In genomic region chrX:50691820-50692219, GRCh38 we compare ENCODE assay signal across 8 cellular contexts.
DNase-seq lines count a peak whose midpoint lies in the region; ATAC-seq, FAIRE-seq and TF ChIP-seq lines count a peak whose summit lies in the region.

No MANE protein-coding gene starts in this region.

- no peak overlapping the region for H3K27ac Mint-ChIP-seq in CD14-positive monocyte
- no peak overlapping the region for H3K27ac Mint-ChIP-seq in activated CD8-positive, alpha-beta T cell treated with anti-CD3 and anti-CD28 coated beads, Interleukin-2, amount 10 ng/mL, durations not matched to agents 7 days and 5 days

- H3K9me3 ChIP-seq in right cardiac atrium (ENCODE audit: control insufficient read depth, low read length) (no peaks in the 10 kb centered on the region), spleen (no peaks in the 10 kb centered on the region)

- peaks cover 0 to 7% (median 0%) of the 10 kb centered on the region in 3 donors for H3K27me3 Mint-ChIP-seq in CD14-positive monocyte (ENCODE audit: low read depth in 3 of 3)
- peaks cover 7% of the 10 kb centered on the region for H3K27me3 Mint-ChIP-seq in activated CD8-positive, alpha-beta T cell treated with anti-CD3 and anti-CD28 coated beads, Interleukin-2, amount 10 ng/mL, durations not matched to agents 7 days and 5 days (ENCODE audit: low read depth)

- H3K9me3 Mint-ChIP-seq in CD14-positive monocyte, result no peaks in the 10 kb centered on the region
- H3K9me3 Mint-ChIP-seq in activated CD8-positive, alpha-beta T cell treated with anti-CD3 and anti-CD28 coated beads, Interleukin-2, amount 10 ng/mL, durations not matched to agents 7 days and 5 days (ENCODE audit: insufficient read depth), result no peaks in the 10 kb centered on the region

- intact Hi-C loops in CD14-positive monocyte (cut with micrococcal nuclease) (no loop called here), right cardiac atrium (cut with DNase I) (loop anchor here (5.0 to 10.0 kb wide), 3 partner anchors 290 to 295 kb away; no protein-coding TSS in a partner anchor), spleen (cut with DNase I; ENCODE audit: low total_unique reads) (loop anchor here (10.0 kb wide), 1 partner anchor 293 kb away; no protein-coding TSS in a partner anchor)

- FAIRE-seq in GM12891 (lab: Jason Lieb, UNC), result peak; percentile 89

- no peaks in the 10 kb centered on the region for H3K4me1 Mint-ChIP-seq in CD14-positive monocyte
- H3K4me1 Mint-ChIP-seq in activated CD8-positive, alpha-beta T cell treated with anti-CD3 and anti-CD28 coated beads, Interleukin-2, amount 10 ng/mL, durations not matched to agents 7 days and 5 days (ENCODE audit: low read depth), result no peaks in the 10 kb centered on the region

- H3K36me3 ChIP-seq in spleen, result no peaks in the 10 kb centered on the region

- WGBS in right cardiac atrium, result 27% methylated on average over 5 of the region's 5 CpGs
- 21 to 37% (median 31%) methylated on average over 5 of the region's 5 CpGs for WGBS in spleen, 5 donors

- no peak overlapping the region for H3K27ac ChIP-seq in right cardiac atrium (ENCODE audit: low read length)
- H3K27ac ChIP-seq in spleen, result no peak overlapping the region

- POLR2A ChIA-PET in activated CD8-positive, alpha-beta T cell treated with anti-CD3 and anti-CD28 coated beads, Interleukin-2, amount 10 ng/mL, durations not matched to agents 7 days and 5 days (lab: Charles Lee), result no interaction called here

- H3K4me3 ChIP-seq in right cardiac atrium (ENCODE audit: low read length), result no peak overlapping the region
- H3K4me3 ChIP-seq in spleen, result no peak overlapping the region

- peak; percentile 84 for ATAC-seq in HG02678 (IDR thresholded peaks at IDR 0.05; ENCODE audit: unreplicated experiment)
- ATAC-seq in activated CD8-positive, alpha-beta T cell treated with anti-CD3 and anti-CD28 coated beads, Interleukin-2, amount 10 ng/mL, durations not matched to agents 7 days and 5 days, result peak; percentile 58
- peak; percentile 43 to 78 for ATAC-seq in right cardiac atrium

- CTCF ChIA-PET in activated CD8-positive, alpha-beta T cell treated with anti-CD3 and anti-CD28 coated beads, Interleukin-2, amount 10 ng/mL, durations not matched to agents 7 days and 5 days (lab: Charles Lee), result interaction anchor here (0.8 to 1.2 kb wide), 6 partner anchors 9 to 251 kb away, joined by 3 to 5 read pairs (median 4); no protein-coding TSS in a partner anchor

- no peaks in the 10 kb centered on the region for H3K36me3 Mint-ChIP-seq in CD14-positive monocyte
- no peaks in the 10 kb centered on the region for H3K36me3 Mint-ChIP-seq in activated CD8-positive, alpha-beta T cell treated with anti-CD3 and anti-CD28 coated beads, Interleukin-2, amount 10 ng/mL, durations not matched to agents 7 days and 5 days (ENCODE audit: low read depth)

- DNase-seq in CD14-positive monocyte (ENCODE audit: low spot score) (no peak), GM12891 (ENCODE audit: insufficient read length, low spot score) (peak; percentile 3), NCI-H1694 (lab: John Stamatoyannopoulos, UW) (peak; percentile 2), right cardiac atrium (no peak), spleen (no peak), mesenteric fat pad (ENCODE audit: low spot score) (no peak)
- peak; percentile 21 for DNase-seq in activated CD8-positive, alpha-beta T cell treated with anti-CD3 and anti-CD28 coated beads, Interleukin-2, amount 10 ng/mL, durations not matched to agents 7 days and 5 days

- TF ChIP-seq CTCF in CD14-positive monocyte (IDR thresholded peaks at IDR 0.05) (peak; percentile 69), spleen (IDR thresholded peaks at IDR 0.05 in 8 of 11, conservative IDR thresholded peaks at IDR 0.05 in 3 of 11) (peak in 10 of 11 experiments; percentile 21 to 67 (median 56))

- TF ChIP-seq POLR2A in GM12891 (IDR thresholded peaks at IDR 0.05; ENCODE audit: low read depth, low read length) (no peak), spleen (IDR thresholded peaks at IDR 0.05) (no peak)

- H3K27me3 ChIP-seq in right cardiac atrium (ENCODE audit: control insufficient read depth, insufficient read depth), result no peaks in the 10 kb centered on the region
- H3K27me3 ChIP-seq in spleen (replicated peaks in 1 of 7), result peaks cover 0 to 10% (median 0%) of the 10 kb centered on the region in 7 donors

- H3K4me1 ChIP-seq in right cardiac atrium (ENCODE audit: control insufficient read depth, insufficient read depth, low read length) (no peaks in the 10 kb centered on the region), spleen (no peaks in the 10 kb centered on the region)

- H3K4me3 Mint-ChIP-seq in CD14-positive monocyte, result no peak overlapping the region
- no peak overlapping the region for H3K4me3 Mint-ChIP-seq in activated CD8-positive, alpha-beta T cell treated with anti-CD3 and anti-CD28 coated beads, Interleukin-2, amount 10 ng/mL, durations not matched to agents 7 days and 5 days

TF ChIP-seq in GM12891, 5 proteins besides CTCF, POLR2A, EP300 and RAD21:
- no peak for TF ChIP-seq POLR2AphosphoS5 (IDR thresholded peaks at IDR 0.05; ENCODE audit: low read depth, low read length)
- TF ChIP-seq PAX5 (IDR thresholded peaks at IDR 0.05; ENCODE audit: insufficient read depth, low read length, severe bottlenecking), result no peak
- no peak for TF ChIP-seq SPI1 (IDR thresholded peaks at IDR 0.05; ENCODE audit: low read depth, low read length)
- TF ChIP-seq TAF1 (IDR thresholded peaks at IDR 0.05; ENCODE audit: low read depth, low read length), result no peak
- no peak for TF ChIP-seq POU2F2 (IDR thresholded peaks at IDR 0.05; ENCODE audit: low read depth, low read length)

Comparison
In these comparisons a context has a peak if more than half of its experiments do, and no peak if none do; other contexts are left out.
1. DNase-seq: peak in GM12891 (single experiment), NCI-H1694 (single experiment) and activated CD8-positive, alpha-beta T cell treated with anti-CD3 and anti-CD28 coated beads, Interleukin-2, amount 10 ng/mL, durations not matched to agents 7 days and 5 days (single experiment); none in CD14-positive monocyte (single experiment), right cardiac atrium (0 of 3), spleen (single experiment) and mesenteric fat pad (single experiment).
2. intact Hi-C loops: an anchor here in right cardiac atrium (5.0 to 10.0 kb wide) and spleen (10.0 kb wide); none called in CD14-positive monocyte.
3. Peak in every context shown above with its lines, with median percentiles within 50 percentile points of each other: ATAC-seq.